Comparison of ENCODE assay signal across 11 cellular contexts in the genomic region with DNA sequence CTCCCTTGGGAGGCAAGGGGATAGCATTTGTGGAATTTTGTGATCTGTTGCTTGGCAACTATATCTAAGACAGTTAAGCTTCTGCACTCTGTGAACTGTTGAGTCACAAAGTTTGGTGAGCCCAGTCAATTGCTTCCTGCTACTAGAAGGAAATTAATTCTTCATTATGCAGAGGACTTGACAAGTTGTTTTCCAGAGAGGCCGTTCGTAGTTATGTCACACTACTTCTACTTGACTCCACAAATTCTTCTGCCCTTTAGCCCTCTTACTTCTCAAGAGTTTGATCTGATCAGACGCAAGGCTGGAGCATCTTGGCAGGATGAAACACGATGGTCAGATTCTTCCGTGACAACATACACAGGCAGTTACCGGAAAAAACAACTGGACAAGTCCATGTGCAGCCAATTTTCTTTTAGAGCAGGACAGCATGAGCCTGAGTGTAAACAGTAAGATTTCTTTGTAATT. TPM values are rescaled to one million over a fixed set of nuclear protein-coding genes. Genes with fewer than 3 reads are reported as not detected.
DNase-seq lines count a peak whose midpoint lies in the region; FAIRE-seq and TF ChIP-seq lines count a peak whose summit lies in the region.
"Had no signal": no experiment of that assay in that cellular context is flagged by ENCODE, and none has a peak within 500 bp of the region (broad histone marks: within the 10 kb centered on the region; RNA-seq: fewer than 3 reads in every experiment).

A gene (plus strand): TSS at position 156 of the 465 bp plus-strand sequence. CDS start 58 bp downstream, at position 214.

- H3K27me3 ChIP-seq in ascending aorta = no peaks in the 10 kb centered on the region
- no peaks in the 10 kb centered on the region for H3K27me3 ChIP-seq in thyroid gland
- H3K27me3 ChIP-seq: BLaER1 had no signal

- 11 to 12% methylated on average over 6 of the region's 6 CpGs for WGBS in thyroid gland, 2 donors

- H3K27ac ChIP-seq in ascending aorta = peak within 1 kb of the TSS; percentile 25 to 62
- H3K27ac ChIP-seq in thyroid gland = peak within 1 kb of the TSS; percentile 72 to 87 (median 81)
- H3K27ac ChIP-seq: BLaER1 had no signal

- H3K4me1 Mint-ChIP-seq in activated naive CD8-positive, alpha-beta T cell treated with anti-CD3 and anti-CD28 coated beads for 36 hours = no peaks in the 10 kb centered on the region

- H3K27me3 Mint-ChIP-seq in activated naive CD8-positive, alpha-beta T cell treated with anti-CD3 and anti-CD28 coated beads for 36 hours = peaks cover 10% of the 10 kb centered on the region

- peak in 1 of 2 donors; percentile 5 for TF ChIP-seq POLR2A in thyroid gland (IDR thresholded peaks at IDR 0.05)

- peaks cover 0 to 10% of the 10 kb centered on the region in 2 donors for H3K9me3 ChIP-seq in ascending aorta
- H3K9me3 ChIP-seq in thyroid gland = no peaks in the 10 kb centered on the region

- no peak within 1 kb of the TSS for H3K4me3 Mint-ChIP-seq in activated naive CD8-positive, alpha-beta T cell treated with anti-CD3 and anti-CD28 coated beads for 36 hours

- H3K36me3 ChIP-seq in ascending aorta (no peaks in the 10 kb centered on the region), thyroid gland (no peaks in the 10 kb centered on the region)
- H3K36me3 ChIP-seq: BLaER1 had no signal

- H3K36me3 Mint-ChIP-seq in activated naive CD8-positive, alpha-beta T cell treated with anti-CD3 and anti-CD28 coated beads for 36 hours = no peaks in the 10 kb centered on the region

- H3K9me3 Mint-ChIP-seq in activated naive CD8-positive, alpha-beta T cell treated with anti-CD3 and anti-CD28 coated beads for 36 hours = peaks cover 7% of the 10 kb centered on the region

- FAIRE-seq in islet of Langerhans (lab: Jason Lieb, UNC) = peak; percentile 98

- DNase-seq in NCI-H1105 treated with DMSO at 0.1 percent for 48 hours (lab: John Stamatoyannopoulos, UW) (peak; percentile 13), NCI-H1105 (lab: John Stamatoyannopoulos, UW) (no peak), ascending aorta (ENCODE audit: low spot score in 2 of 2) (no peak), thyroid gland (peak; percentile 36 to 51), activated gamma-delta T cell treated with Interleukin-2 at 50 U/mL for 16 hours (no peak), occipital lobe (lab: John Stamatoyannopoulos, UW) (no peak)
- no peak for DNase-seq in activated naive CD8-positive, alpha-beta T cell treated with anti-CD3 and anti-CD28 coated beads for 36 hours
- DNase-seq: effector CD4-positive, alpha-beta T cell had no signal

- H3K4me3 ChIP-seq in ascending aorta (no peak within 1 kb of the TSS), thyroid gland (replicated peaks in 1 of 3) (no peak within 1 kb of the TSS)
- H3K4me3 ChIP-seq: BLaER1 had no signal

- no peak for TF ChIP-seq CTCF in ascending aorta (IDR thresholded peaks at IDR 0.05)
- TF ChIP-seq CTCF in thyroid gland (IDR thresholded peaks at IDR 0.05) = no peak

- peaks cover 4 to 5% of the 10 kb centered on the region in 2 donors for H3K4me1 ChIP-seq in ascending aorta
- H3K4me1 ChIP-seq in thyroid gland = peaks cover 13 to 25% of the 10 kb centered on the region in 2 donors
- H3K4me1 ChIP-seq: BLaER1 had no signal

- no peak within 1 kb of the TSS for H3K27ac Mint-ChIP-seq in activated naive CD8-positive, alpha-beta T cell treated with anti-CD3 and anti-CD28 coated beads for 36 hours

- intact Hi-C loops in ascending aorta (cut with DNase I) = no loop called here
- intact Hi-C loops in thyroid gland (cut with DNase I) = no loop called here

RNA-seq across cellular contexts. Expression of the gene that starts here (rescaled TPM):
- total RNA-seq in ascending aorta (not detected), thyroid gland (not detected), occipital lobe (not detected)
- total RNA-seq in activated naive CD8-positive, alpha-beta T cell treated with anti-CD3 and anti-CD28 coated beads for 36 hours = not detected
- total RNA-seq: T-helper 2 cell treated with Interferon-gamma antibody and Interleukin-4, amounts not matched to agents 100 ng/mL and 5 ng/mL, for 36 hours had no signal

Comparison
In these comparisons a context has a peak if more than half of its experiments do, and no peak if none do; other contexts are left out.
1. Peak in DNase-seq and H3K27ac ChIP-seq in thyroid gland; RNA of the gene not detected or under 1 TPM.